In genomic region chr6:42761287-42762067, GRCh38 we compare ENCODE assay signal across 26 cellular contexts. TPM values are rescaled to one million over a fixed set of nuclear protein-coding genes. Genes with fewer than 3 reads are reported as not detected.
"Had no signal": no experiment of that assay in that cellular context is flagged by ENCODE, and none has a peak within 500 bp of the region (broad histone marks: within the 10 kb centered on the region; RNA-seq: fewer than 3 reads in every experiment).

No MANE protein-coding gene starts in this region.

- ATAC-seq: activated CD8-positive, alpha-beta memory T cell treated with anti-CD3 and anti-CD28 coated beads, Interleukin-2, amount 10 ng/mL, durations not matched to agents 7 days and 5 days; activated naive CD4-positive, alpha-beta T cell treated with anti-CD3 and anti-CD28 coated beads, Interleukin-2, amount 50 U/mL, for 72 hours; activated naive CD8-positive, alpha-beta T cell treated with anti-CD3 and anti-CD28 coated beads, Interleukin-2, amount 50 U/mL, for 24 hours; activated T-cell treated with anti-CD3 and anti-CD28 coated beads, Interleukin-2, amount 50 U/mL, for 4 hours; PC-3 had no signal

- H3K4me1 Mint-ChIP-seq: activated naive CD8-positive, alpha-beta T cell treated with anti-CD3 and anti-CD28 coated beads, Interleukin-2, amount 50 U/mL, for 24 hours had no signal

- H3K4me3 Mint-ChIP-seq: activated B cell treated with CpG ODN at 0.5 μM for 24 hours; activated CD4-positive, alpha-beta T cell treated with anti-CD3 and anti-CD28 coated beads, Interleukin-2, amount 10 ng/mL, durations not matched to agents 24 days and 14 days; activated CD8-positive, alpha-beta memory T cell treated with anti-CD3 and anti-CD28 coated beads, Interleukin-2, amount 10 ng/mL, durations not matched to agents 7 days and 5 days; activated naive CD8-positive, alpha-beta T cell treated with anti-CD3 and anti-CD28 coated beads, Interleukin-2, amount 50 U/mL, for 24 hours; activated T-cell treated with anti-CD3 and anti-CD28 coated beads, Interleukin-2, amount 50 U/mL, for 4 hours; brain; T-helper 1 cell treated with Interleukin-12 subunit alpha and Interleukin-12 subunit beta and Interleukin-4 antibody, amounts not matched to agents 30 μg/mL and 1 μg/mL, for 36 hours had no signal

- H3K27ac Mint-ChIP-seq: activated B cell treated with CpG ODN at 0.5 μM for 24 hours; activated CD4-positive, alpha-beta T cell treated with anti-CD3 and anti-CD28 coated beads, Interleukin-2, amount 10 ng/mL, durations not matched to agents 24 days and 14 days; activated CD8-positive, alpha-beta memory T cell treated with anti-CD3 and anti-CD28 coated beads, Interleukin-2, amount 10 ng/mL, durations not matched to agents 7 days and 5 days; activated naive CD4-positive, alpha-beta T cell treated with anti-CD3 and anti-CD28 coated beads, Interleukin-2, amount 50 U/mL, for 72 hours; activated naive CD8-positive, alpha-beta T cell treated with anti-CD3 and anti-CD28 coated beads, Interleukin-2, amount 50 U/mL, for 24 hours; brain; T-helper 1 cell treated with Interleukin-12 subunit alpha and Interleukin-12 subunit beta and Interleukin-4 antibody, amounts not matched to agents 30 μg/mL and 1 μg/mL, for 36 hours had no signal

- H3K36me3 Mint-ChIP-seq: activated naive CD4-positive, alpha-beta T cell treated with anti-CD3 and anti-CD28 coated beads, Interleukin-2, amount 50 U/mL, for 72 hours had no signal

- H3K27me3 Mint-ChIP-seq: activated B cell treated with CpG ODN at 0.5 μM for 24 hours; activated CD4-positive, alpha-beta T cell treated with anti-CD3 and anti-CD28 coated beads, Interleukin-2, amount 10 ng/mL, durations not matched to agents 24 days and 14 days; activated CD8-positive, alpha-beta memory T cell treated with anti-CD3 and anti-CD28 coated beads, Interleukin-2, amount 10 ng/mL, durations not matched to agents 7 days and 5 days; activated naive CD8-positive, alpha-beta T cell treated with anti-CD3 and anti-CD28 coated beads, Interleukin-2, amount 50 U/mL, for 24 hours; brain had no signal

- DNase-seq: activated B cell treated with CpG ODN at 0.5 μM for 24 hours; activated CD4-positive, alpha-beta T cell treated with anti-CD3 and anti-CD28 coated beads for 1 hour; activated CD4-positive, alpha-beta T cell treated with anti-CD3 and anti-CD28 coated beads, Interleukin-2, amount 10 ng/mL, durations not matched to agents 24 days and 14 days; activated CD4-positive, alpha-beta T cell treated with anti-CD3 and anti-CD28 coated beads, Interleukin-2, amount 50 U/mL, for 48 hours; activated CD8-positive, alpha-beta memory T cell treated with anti-CD3 and anti-CD28 coated beads, Interleukin-2, amount 10 ng/mL, durations not matched to agents 7 days and 5 days; activated effector memory CD4-positive, alpha-beta T cell treated with anti-CD3 and anti-CD28 coated beads, Interleukin-2, amount 50 U/mL, for 16 hours; activated naive CD4-positive, alpha-beta T cell treated with Interleukin-2 at 50 U/mL for 16 hours; activated naive CD8-positive, alpha-beta T cell treated with anti-CD3 and anti-CD28 coated beads, Interleukin-2, amount 50 U/mL, for 24 hours; activated T-cell treated with anti-CD3 and anti-CD28 coated beads, Interleukin-2, amount 50 U/mL, for 4 hours; amygdala; Karpas-422; MM.1S; NCI-H1105; NCI-H1436 treated with DMSO at 0.1 percent for 48 hours; NCI-H187; NCI-H2081 treated with DMSO at 0.1 percent for 48 hours; NCI-H446; NCI-H524; PC-3; SHP77; T-helper 9 cell had no signal

- H3K9me3 Mint-ChIP-seq: activated B cell treated with CpG ODN at 0.5 μM for 24 hours; activated CD4-positive, alpha-beta T cell treated with anti-CD3 and anti-CD28 coated beads, Interleukin-2, amount 10 ng/mL, durations not matched to agents 24 days and 14 days; activated naive CD4-positive, alpha-beta T cell treated with anti-CD3 and anti-CD28 coated beads, Interleukin-2, amount 50 U/mL, for 72 hours; activated naive CD8-positive, alpha-beta T cell treated with anti-CD3 and anti-CD28 coated beads, Interleukin-2, amount 50 U/mL, for 24 hours; activated T-cell treated with anti-CD3 and anti-CD28 coated beads, Interleukin-2, amount 50 U/mL, for 4 hours; brain; T-helper 1 cell treated with Interleukin-12 subunit alpha and Interleukin-12 subunit beta and Interleukin-4 antibody, amounts not matched to agents 30 μg/mL and 1 μg/mL, for 36 hours had no signal

RNA-seq across cellular contexts. Expression of gene PRPH2, which starts 39.1 kb away (rescaled TPM):
- total RNA-seq: activated B cell treated with CpG ODN at 0.5 μM for 24 hours; activated CD4-positive, alpha-beta T cell treated with anti-CD3 and anti-CD28 coated beads, Interleukin-2, amount 10 ng/mL, durations not matched to agents 24 days and 14 days; activated naive CD4-positive, alpha-beta T cell treated with anti-CD3 and anti-CD28 coated beads, Interleukin-2, amount 50 U/mL, for 72 hours; astrocyte; PC-3; SK-MEL-5 had no signal
